17 cellular contexts compared by ENCODE assay signal in the genomic region with DNA sequence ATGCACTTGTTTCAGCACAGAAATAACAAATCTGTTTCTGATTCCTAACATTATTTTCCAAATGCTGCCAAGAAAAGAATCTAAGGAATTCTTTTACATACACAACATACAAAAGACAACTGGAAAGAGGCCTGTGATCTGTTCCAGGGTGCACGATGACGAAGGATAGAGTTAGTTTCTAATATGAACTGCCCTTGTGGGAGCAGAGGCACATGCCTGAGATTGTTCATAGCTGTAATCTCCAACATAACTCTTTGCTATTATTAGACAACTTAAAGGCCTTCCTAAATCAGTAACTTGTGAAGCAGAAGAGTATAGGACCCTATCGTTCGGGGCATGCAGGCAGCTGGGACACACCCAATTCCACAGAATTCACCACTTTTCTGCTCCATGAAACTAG. TPM values are rescaled to one million over a fixed set of nuclear protein-coding genes. Genes with fewer than 3 reads are reported as not detected.
DNase-seq lines count a peak whose midpoint lies in the region; ATAC-seq, FAIRE-seq and TF ChIP-seq lines count a peak whose summit lies in the region.
"Had no signal": no experiment of that assay in that cellular context is flagged by ENCODE, and none has a peak within 500 bp of the region (broad histone marks: within the 10 kb centered on the region; RNA-seq: fewer than 3 reads in every experiment).

No MANE protein-coding gene starts in this region.

- H3K9me3 Mint-ChIP-seq in astrocyte (ENCODE audit: unreplicated experiment) (no peaks in the 10 kb centered on the region), osteocyte (ENCODE audit: unreplicated experiment) (no peaks in the 10 kb centered on the region)
- no peaks in the 10 kb centered on the region for H3K9me3 Mint-ChIP-seq in activated CD4-positive, alpha-beta T cell treated with anti-CD3 and anti-CD28 coated beads for 36 hours (ENCODE audit: low read depth)
- H3K9me3 Mint-ChIP-seq: activated CD4-positive, alpha-beta T cell treated with anti-CD3 and anti-CD28 coated beads, Interleukin-2, amount 10 ng/mL, durations not matched to agents 7 days and 5 days; activated T-helper 17 cell treated with anti-CD3 and anti-CD28 coated beads, Interleukin-2, amount 50 U/mL, for 72 hours had no signal

- H3K4me3 Mint-ChIP-seq in astrocyte (ENCODE audit: unreplicated experiment) (peak overlapping the region; percentile 16), osteocyte (ENCODE audit: unreplicated experiment) (peak overlapping the region; percentile 58)
- no peak overlapping the region for H3K4me3 Mint-ChIP-seq in activated CD4-positive, alpha-beta T cell treated with anti-CD3 and anti-CD28 coated beads for 36 hours
- H3K4me3 Mint-ChIP-seq: activated CD4-positive, alpha-beta T cell treated with anti-CD3 and anti-CD28 coated beads, Interleukin-2, amount 10 ng/mL, durations not matched to agents 7 days and 5 days; activated T-helper 17 cell treated with anti-CD3 and anti-CD28 coated beads, Interleukin-2, amount 50 U/mL, for 72 hours had no signal

- DNase-seq in AG09309 (ENCODE audit: low read depth) (peak; percentile 82), astrocyte (ENCODE audit: low read depth) (peak; percentile 96), heart right ventricle (peak in 1 of 2 donors; percentile 13), osteocyte (ENCODE audit: extremely low spot score, unreplicated experiment) (no peak), cerebellum (ENCODE audit: low spot score) (no peak)
- DNase-seq in activated CD4-positive, alpha-beta T cell treated with anti-CD3 and anti-CD28 coated beads for 36 hours: no peak
- DNase-seq: activated CD4-positive, alpha-beta T cell treated with anti-CD3 and anti-CD28 coated beads, Interleukin-2, amount 10 ng/mL, durations not matched to agents 7 days and 5 days; NCI-H226; Peyer's patch; small intestine; T-helper 2 cell had no signal

- CTCF ChIA-PET in activated CD4-positive, alpha-beta T cell treated with anti-CD3 and anti-CD28 coated beads for 36 hours (lab: Charles Lee): interaction anchor here (0.9 kb wide), 1 partner anchor 46 kb away, joined by 3 read pairs; no protein-coding TSS in a partner anchor

- H3K27me3 Mint-ChIP-seq in astrocyte (ENCODE audit: low read depth, unreplicated experiment) (no peaks in the 10 kb centered on the region), osteocyte (ENCODE audit: unreplicated experiment) (no peaks in the 10 kb centered on the region)
- H3K27me3 Mint-ChIP-seq in activated CD4-positive, alpha-beta T cell treated with anti-CD3 and anti-CD28 coated beads for 36 hours: peaks cover 14% of the 10 kb centered on the region

- H3K27ac ChIP-seq in astrocyte (ENCODE audit: low read depth, low read length): peak overlapping the region; percentile 79
- peak overlapping the region; percentile 59 to 88 (median 86) for H3K27ac ChIP-seq in heart right ventricle

- H3K36me3 Mint-ChIP-seq in astrocyte (ENCODE audit: low read depth, unreplicated experiment) (peaks cover 2% of the 10 kb centered on the region), osteocyte (ENCODE audit: unreplicated experiment) (no peaks in the 10 kb centered on the region)
- H3K36me3 Mint-ChIP-seq in activated CD4-positive, alpha-beta T cell treated with anti-CD3 and anti-CD28 coated beads for 36 hours (ENCODE audit: low read depth): no peaks in the 10 kb centered on the region

- H3K4me1 ChIP-seq in astrocyte (ENCODE audit: insufficient read depth, low read length) (peaks cover 43% of the 10 kb centered on the region), heart right ventricle (peaks cover 5 to 83% (median 65%) of the 10 kb centered on the region in 9 donors)
- H3K4me1 ChIP-seq: Peyer's patch had no signal

- WGBS in heart right ventricle, 2 donors: 24 to 46% methylated on average over 4 of the region's 4 CpGs

- peak overlapping the region; percentile 59 for H3K9ac ChIP-seq in astrocyte (ENCODE audit: low read length)

- peak overlapping the region; percentile 95 for H3K27ac Mint-ChIP-seq in astrocyte (ENCODE audit: unreplicated experiment)
- H3K27ac Mint-ChIP-seq in osteocyte (ENCODE audit: unreplicated experiment): peak overlapping the region; percentile 95
- H3K27ac Mint-ChIP-seq in activated CD4-positive, alpha-beta T cell treated with anti-CD3 and anti-CD28 coated beads for 36 hours: no peak overlapping the region
- H3K27ac Mint-ChIP-seq: activated CD4-positive, alpha-beta T cell treated with anti-CD3 and anti-CD28 coated beads, Interleukin-2, amount 10 ng/mL, durations not matched to agents 7 days and 5 days; activated T-helper 17 cell treated with anti-CD3 and anti-CD28 coated beads, Interleukin-2, amount 50 U/mL, for 72 hours had no signal

- H3K36me3 ChIP-seq in astrocyte (ENCODE audit: insufficient read depth, low read length): no peaks in the 10 kb centered on the region
- H3K36me3 ChIP-seq in heart right ventricle: no peaks in the 10 kb centered on the region
- H3K36me3 ChIP-seq: Peyer's patch had no signal

- peaks cover 21% of the 10 kb centered on the region for H4K20me1 ChIP-seq in astrocyte (ENCODE audit: insufficient read depth, low read length)

- H3K4me3 ChIP-seq in AG09309 (ENCODE audit: control insufficient read depth, low read depth, low read length): no peak overlapping the region
- H3K4me3 ChIP-seq in astrocyte (ENCODE audit: insufficient read depth, low read depth, low read length): peak overlapping the region; percentile 17
- peak overlapping the region in 3 of 10 donors; percentile 12 to 20 (median 18) for H3K4me3 ChIP-seq in heart right ventricle
- H3K4me3 ChIP-seq: Peyer's patch had no signal

- H3K27me3 ChIP-seq in astrocyte (ENCODE audit: insufficient read depth, low read length) (no peaks in the 10 kb centered on the region), heart right ventricle (no peaks in the 10 kb centered on the region)
- H3K27me3 ChIP-seq: Peyer's patch had no signal

- FAIRE-seq in astrocyte (lab: Jason Lieb, UNC): peak; percentile 37
- FAIRE-seq: bronchial epithelial cell, endothelial cell of umbilical vein, GM12892, small intestine had no signal

- peak overlapping the region; percentile 68 for H3K4me2 ChIP-seq in astrocyte (ENCODE audit: low read length)

- H2AFZ ChIP-seq in astrocyte (ENCODE audit: low read depth, low read length): no peak overlapping the region

- POLR2A ChIA-PET in activated CD4-positive, alpha-beta T cell treated with anti-CD3 and anti-CD28 coated beads for 36 hours (lab: Charles Lee): no interaction called here

- no peaks in the 10 kb centered on the region for H3K9me3 ChIP-seq in astrocyte (ENCODE audit: insufficient read depth, low read depth, low read length)
- no peaks in the 10 kb centered on the region for H3K9me3 ChIP-seq in heart right ventricle
- H3K9me3 ChIP-seq: Peyer's patch had no signal

- TF ChIP-seq CTCF in AG09309 (IDR thresholded peaks at IDR 0.05; ENCODE audit: control insufficient read depth, insufficient read depth, low read depth, low read length, missing control alignments) (no peak), astrocyte (IDR thresholded peaks at IDR 0.05; ENCODE audit: insufficient read depth, low read depth, low read length) (no peak), heart right ventricle (IDR thresholded peaks at IDR 0.05) (no peak), osteocyte (IDR thresholded peaks at IDR 0.05) (no peak)

- intact Hi-C loops in heart right ventricle (cut with DNase I): no loop called here
- intact Hi-C loops in activated CD4-positive, alpha-beta T cell treated with anti-CD3 and anti-CD28 coated beads for 36 hours (cut with DNase I, micrococcal nuclease): no loop called here

- peaks cover 85% of the 10 kb centered on the region for H3K79me2 ChIP-seq in astrocyte (ENCODE audit: insufficient read depth, low read length)

- peak in 6 of 8 donors; percentile 47 to 67 (median 54) for ATAC-seq in heart right ventricle
- ATAC-seq in HG03135 (IDR thresholded peaks at IDR 0.05; ENCODE audit: unreplicated experiment): no peak
- ATAC-seq in activated CD4-positive, alpha-beta T cell treated with anti-CD3 and anti-CD28 coated beads for 36 hours: no peak
- ATAC-seq in HG03432 (IDR thresholded peaks at IDR 0.05; ENCODE audit: unreplicated experiment): no peak
- ATAC-seq: activated T-helper 17 cell treated with anti-CD3 and anti-CD28 coated beads, Interleukin-2, amount 50 U/mL, for 72 hours had no signal

- H3K4me1 Mint-ChIP-seq in astrocyte (ENCODE audit: low read depth, unreplicated experiment) (peaks cover 78% of the 10 kb centered on the region), osteocyte (ENCODE audit: unreplicated experiment) (peaks cover 85% of the 10 kb centered on the region)
- H3K4me1 Mint-ChIP-seq in activated CD4-positive, alpha-beta T cell treated with anti-CD3 and anti-CD28 coated beads for 36 hours: no peaks in the 10 kb centered on the region
- H3K4me1 Mint-ChIP-seq: activated CD4-positive, alpha-beta T cell treated with anti-CD3 and anti-CD28 coated beads, Interleukin-2, amount 10 ng/mL, durations not matched to agents 7 days and 5 days; activated T-helper 17 cell treated with anti-CD3 and anti-CD28 coated beads, Interleukin-2, amount 50 U/mL, for 72 hours had no signal

RNA-seq across cellular contexts. Expression of a gene that starts 41.2 kb away (rescaled TPM):
- total RNA-seq in astrocyte (28.7 and 33.5 TPM in 2 replicates), heart right ventricle (10 to 100 TPM; 35.5 to 97.4 (median 75.5) TPM), osteocyte (19.0 and 21.2 TPM in 2 replicates), cerebellum (51.8 TPM)
- 10 to 100 TPM in 1 of 2 donors, 1 to 10 TPM in 1; 5.0 to 14.9 TPM for polyA plus RNA-seq in heart right ventricle
- total RNA-seq in activated CD4-positive, alpha-beta T cell treated with anti-CD3 and anti-CD28 coated beads for 36 hours: under 1 TPM; 0.53 to 0.70 TPM

Comparison
In these comparisons a context has a peak if more than half of its experiments do, and no peak if none do; other contexts are left out.
1. DNase-seq: peak in AG09309 (single experiment) and astrocyte (single experiment); none in osteocyte (single experiment), activated CD4-positive, alpha-beta T cell treated with anti-CD3 and anti-CD28 coated beads for 36 hours (single experiment) and cerebellum (single experiment).
2. ATAC-seq: peak in heart right ventricle (6 of 8); none in HG03135 (single experiment), activated CD4-positive, alpha-beta T cell treated with anti-CD3 and anti-CD28 coated beads for 36 hours (single experiment) and HG03432 (single experiment).
3. RNA of a gene that starts 41.2 kb away (total RNA-seq): 35.5 to 97.4 TPM in heart right ventricle, 51.8 TPM in cerebellum (single experiment), 28.7 to 33.5 TPM in astrocyte and 19.0 to 21.2 TPM in osteocyte; 0.53 to 0.70 TPM in activated CD4-positive, alpha-beta T cell treated with anti-CD3 and anti-CD28 coated beads for 36 hours; every median in the first group is over 10 times any median in the second.